In the genomic region with DNA sequence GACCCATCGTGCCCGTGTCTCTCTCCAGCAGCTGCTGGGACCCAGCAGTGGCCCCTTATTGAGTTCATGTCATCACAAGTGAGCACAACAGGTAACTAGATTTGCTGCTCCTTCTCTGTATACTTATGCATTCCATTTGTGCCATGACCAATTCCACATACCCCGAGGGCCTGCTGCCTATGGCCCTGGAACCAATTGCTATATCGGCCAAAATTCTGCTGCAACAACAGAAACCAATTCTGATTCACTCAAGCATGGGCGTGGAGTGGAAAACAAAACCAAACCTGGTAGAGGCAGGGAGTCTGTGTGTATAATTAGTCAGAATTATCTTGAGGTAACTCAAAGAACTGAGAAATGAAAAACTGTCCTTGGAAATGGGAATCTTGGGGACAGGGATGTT, we compare ENCODE assay signal across 16 cellular contexts.
"Had no signal": no experiment of that assay in that cellular context is flagged by ENCODE, and none has a peak within 500 bp of the region (broad histone marks: within the 10 kb centered on the region; RNA-seq: fewer than 3 reads in every experiment).

No MANE protein-coding gene starts in this region.

- DNase-seq: activated CD4-positive, alpha-beta memory T cell treated with anti-CD3 and anti-CD28 coated beads, Interleukin-2, amount 10 ng/mL, durations not matched to agents 7 days and 5 days; activated gamma-delta T cell; activated T-cell treated with anti-CD3 and anti-CD28 coated beads, Interleukin-2, amount 50 U/mL, for 48 hours; amniotic stem cell; body of pancreas; foreskin fibroblast; hippocampal formation; left ventricle myocardium superior; natural killer cell; stimulated activated CD4-positive, alpha-beta T cell treated with anti-CD3 and anti-CD28 coated beads, Interleukin-1b, Interleukin-23, amount 100 ng/mL, for 48 hours; stimulated activated naive CD8-positive, alpha-beta T cell treated with anti-CD3 and anti-CD28 coated beads, Interleukin-15, amount 100 ng/mL, for 72 hours; upper lobe of left lung; WERI-Rb-1 had no signal

- H2AFZ ChIP-seq: parathyroid adenoma had no signal

- H3K4me3 ChIP-seq: body of pancreas, coronary artery, upper lobe of left lung had no signal

- H3K27me3 ChIP-seq: body of pancreas, neutrophil, upper lobe of left lung had no signal

- H3K9ac ChIP-seq: parathyroid adenoma had no signal

- H3K79me2 ChIP-seq: parathyroid adenoma had no signal

- ATAC-seq: body of pancreas; left ventricle myocardium superior; natural killer cell; stimulated activated naive CD8-positive, alpha-beta T cell treated with anti-CD3 and anti-CD28 coated beads, Interleukin-15, amount 100 ng/mL, for 72 hours had no signal

- H3K27ac ChIP-seq: body of pancreas, coronary artery, neutrophil, parathyroid adenoma, upper lobe of left lung, WERI-Rb-1 had no signal

- H3K9me3 ChIP-seq: body of pancreas, neutrophil, upper lobe of left lung had no signal

- H3K36me3 ChIP-seq: neutrophil, upper lobe of left lung, WERI-Rb-1 had no signal

- H3K4me1 ChIP-seq: body of pancreas, parathyroid adenoma, upper lobe of left lung had no signal
